In the genomic region with DNA sequence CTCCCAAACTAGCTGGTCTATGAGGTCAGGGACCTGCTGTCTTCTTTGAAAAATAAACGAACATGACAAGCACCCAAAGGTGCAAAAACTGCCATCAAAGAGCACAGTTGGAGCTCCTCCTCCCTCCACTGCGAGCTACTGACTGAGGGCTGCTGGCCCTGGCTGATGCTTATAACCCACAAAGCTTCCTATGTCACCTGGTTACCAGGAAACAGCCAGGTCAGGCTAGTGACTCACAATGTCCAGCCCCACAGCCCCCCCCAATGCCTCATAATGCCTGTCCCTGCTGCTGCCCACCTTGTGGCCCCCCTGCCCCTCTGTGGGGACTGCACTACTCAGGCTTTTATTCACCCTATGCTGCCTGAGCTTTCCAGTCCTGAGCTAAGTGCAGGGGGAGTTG, we compare ENCODE assay signal across 18 cellular contexts. TPM values are rescaled to one million over a fixed set of nuclear protein-coding genes. Genes with fewer than 3 reads are reported as not detected.
DNase-seq lines count a peak whose midpoint lies in the region; ATAC-seq and TF ChIP-seq lines count a peak whose summit lies in the region.
"Had no signal": no experiment of that assay in that cellular context is flagged by ENCODE, and none has a peak within 500 bp of the region (broad histone marks: within the 10 kb centered on the region; RNA-seq: fewer than 3 reads in every experiment).

A gene with protein sequence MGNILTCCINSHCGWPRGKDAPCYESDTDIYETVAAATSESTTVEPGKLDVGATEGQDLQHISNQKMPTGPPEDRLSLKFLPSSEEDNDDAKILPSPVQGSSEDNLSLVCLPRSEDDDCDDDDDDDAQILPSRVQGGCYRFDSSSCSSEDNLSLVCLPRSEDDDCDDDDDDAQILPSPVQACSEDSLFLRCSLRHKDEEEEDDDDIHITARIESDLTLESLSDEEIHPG (minus strand): TSS at position 144 of the 400 bp plus-strand sequence. CDS start 298 bp downstream, outside the sequence.

- no peaks in the 10 kb centered on the region for H3K4me1 Mint-ChIP-seq in activated CD4-positive, alpha-beta memory T cell treated with anti-CD3 and anti-CD28 coated beads for 36 hours (ENCODE audit: low read depth)
- peaks cover 7% of the 10 kb centered on the region for H3K4me1 Mint-ChIP-seq in activated CD4-positive, alpha-beta memory T cell treated with anti-CD3 and anti-CD28 coated beads, Interleukin-2, amount 10 ng/mL, durations not matched to agents 7 days and 5 days
- H3K4me1 Mint-ChIP-seq in CD8-positive, alpha-beta T cell (ENCODE audit: low read depth): peaks cover 4% of the 10 kb centered on the region

- no peak within 1 kb of the TSS for H3K4me2 ChIP-seq in PC-3 (ENCODE audit: low read length)
- H3K4me2 ChIP-seq: BLaER1 had no signal

- H3K9me2 ChIP-seq in PC-3 (replicated peaks; ENCODE audit: low read length): no peaks in the 10 kb centered on the region

- H3K4me3 Mint-ChIP-seq in activated CD4-positive, alpha-beta memory T cell treated with anti-CD3 and anti-CD28 coated beads for 36 hours: no peak within 1 kb of the TSS
- H3K4me3 Mint-ChIP-seq in activated CD4-positive, alpha-beta memory T cell treated with anti-CD3 and anti-CD28 coated beads, Interleukin-2, amount 10 ng/mL, durations not matched to agents 7 days and 5 days: no peak within 1 kb of the TSS
- no peak within 1 kb of the TSS for H3K4me3 Mint-ChIP-seq in CD8-positive, alpha-beta T cell

- H3K27me3 ChIP-seq in CD8-positive, alpha-beta T cell (ENCODE audit: insufficient read depth, low read length): no peaks in the 10 kb centered on the region
- no peaks in the 10 kb centered on the region for H3K27me3 ChIP-seq in PC-3 (ENCODE audit: low read length)
- H3K27me3 ChIP-seq: BLaER1 had no signal

- intact Hi-C loops in activated CD4-positive, alpha-beta memory T cell treated with anti-CD3 and anti-CD28 coated beads for 36 hours (cut with micrococcal nuclease): no loop called here
- intact Hi-C loops in CD8-positive, alpha-beta T cell (cut with DNase I, micrococcal nuclease): no loop called here
- intact Hi-C loops in PC-3 (cut with micrococcal nuclease): no loop called here

- CTCF ChIA-PET in activated CD4-positive, alpha-beta memory T cell treated with anti-CD3 and anti-CD28 coated beads for 36 hours (lab: Charles Lee): interaction anchor here (0.6 to 0.9 kb wide), 2 partner anchors 218 kb away, joined by 3 read pairs; no protein-coding TSS in a partner anchor
- CTCF ChIA-PET in activated CD4-positive, alpha-beta memory T cell treated with anti-CD3 and anti-CD28 coated beads, Interleukin-2, amount 10 ng/mL, durations not matched to agents 7 days and 5 days (lab: Charles Lee): interaction anchor here (1.0 kb wide), 1 partner anchor 113 kb away, joined by 3 read pairs; no protein-coding TSS in a partner anchor
- CTCF ChIA-PET in CD8-positive, alpha-beta T cell (lab: Charles Lee): interaction anchor here (1.7 kb wide), 1 partner anchor 217 kb away, joined by 6 read pairs; no protein-coding TSS in a partner anchor
- CTCF ChIA-PET in PC-3 (lab: Charles Lee): no interaction called here

- no TSS peak for BruUV-seq in PC-3 (replicated peaks; lab: Mats Ljungman, UMichigan)

- H3K27ac ChIP-seq in CD8-positive, alpha-beta T cell (ENCODE audit: low read depth, low read length): no peak within 1 kb of the TSS
- no peak within 1 kb of the TSS for H3K27ac ChIP-seq in PC-3 (ENCODE audit: low read length)
- H3K27ac ChIP-seq: BLaER1 had no signal

- no peaks in the 10 kb centered on the region for H3K9me3 ChIP-seq in CD8-positive, alpha-beta T cell (ENCODE audit: low read length)
- H3K9me3 ChIP-seq in PC-3 (ENCODE audit: low read length): no peaks in the 10 kb centered on the region
- H3K9me3 ChIP-seq: BLaER1 had no signal

- H3K27ac Mint-ChIP-seq in activated CD4-positive, alpha-beta memory T cell treated with anti-CD3 and anti-CD28 coated beads for 36 hours: no peak within 1 kb of the TSS
- no peak within 1 kb of the TSS for H3K27ac Mint-ChIP-seq in activated CD4-positive, alpha-beta memory T cell treated with anti-CD3 and anti-CD28 coated beads, Interleukin-2, amount 10 ng/mL, durations not matched to agents 7 days and 5 days
- peak within 1 kb of the TSS; percentile 45 for H3K27ac Mint-ChIP-seq in CD8-positive, alpha-beta T cell

- H2AFZ ChIP-seq in PC-3 (ENCODE audit: low read length): no peak within 1 kb of the TSS

- POLR2A ChIA-PET in activated CD4-positive, alpha-beta memory T cell treated with anti-CD3 and anti-CD28 coated beads for 36 hours (lab: Charles Lee): no interaction called here
- POLR2A ChIA-PET in activated CD4-positive, alpha-beta memory T cell treated with anti-CD3 and anti-CD28 coated beads, Interleukin-2, amount 10 ng/mL, durations not matched to agents 7 days and 5 days (lab: Charles Lee): interaction anchor here (0.9 kb wide), 1 partner anchor 84 kb away, joined by 3 read pairs; no protein-coding TSS in a partner anchor
- POLR2A ChIA-PET in CD8-positive, alpha-beta T cell (lab: Charles Lee): no interaction called here
- POLR2A ChIA-PET in PC-3 (lab: Charles Lee; ENCODE audit: unreplicated experiment): no interaction called here

- peak; percentile 13 for DNase-seq in activated CD4-positive, alpha-beta memory T cell treated with anti-CD3 and anti-CD28 coated beads for 36 hours
- DNase-seq in activated CD4-positive, alpha-beta memory T cell treated with anti-CD3 and anti-CD28 coated beads, Interleukin-2, amount 10 ng/mL, durations not matched to agents 7 days and 5 days: no peak
- peak in 1 of 7 experiments; percentile 35 for DNase-seq in CD8-positive, alpha-beta T cell
- peak; percentile 32 for DNase-seq in PC-3
- peak; percentile 42 for DNase-seq in kidney tubule cell (ENCODE audit: low spot score)
- DNase-seq in NAMALWA (ENCODE audit: low spot score): no peak
- DNase-seq in foreskin melanocyte: no peak
- DNase-seq: DMS 273 treated with DMSO at 0.1 percent for 48 hours, GOT3, NCI-H1436 treated with DMSO at 0.1 percent for 48 hours, NCI-H2081, NCI-H774 had no signal

- no peaks in the 10 kb centered on the region for H4K20me1 ChIP-seq in PC-3 (ENCODE audit: low read length)
- H4K20me1 ChIP-seq: BLaER1 had no signal

- no peak within 1 kb of the TSS for H3K4me3 ChIP-seq in CD8-positive, alpha-beta T cell (ENCODE audit: low read depth, low read length)
- no peak within 1 kb of the TSS for H3K4me3 ChIP-seq in PC-3 (ENCODE audit: low read length)
- H3K4me3 ChIP-seq: BLaER1, K562 had no signal

- H3K4me1 ChIP-seq in CD8-positive, alpha-beta T cell (ENCODE audit: insufficient read depth, low read length): no peaks in the 10 kb centered on the region
- no peaks in the 10 kb centered on the region; the same call in 1 of the 2 replicates for H3K4me1 ChIP-seq in PC-3 (ENCODE audit: insufficient read depth, low read length)

- no peaks in the 10 kb centered on the region for H3K79me2 ChIP-seq in PC-3 (ENCODE audit: low read length)

- H3F3A ChIP-seq in PC-3 (ENCODE audit: low read length, unreplicated experiment): no peaks in the 10 kb centered on the region

- H3K9me3 Mint-ChIP-seq in activated CD4-positive, alpha-beta memory T cell treated with anti-CD3 and anti-CD28 coated beads for 36 hours: no peaks in the 10 kb centered on the region
- no peaks in the 10 kb centered on the region for H3K9me3 Mint-ChIP-seq in activated CD4-positive, alpha-beta memory T cell treated with anti-CD3 and anti-CD28 coated beads, Interleukin-2, amount 10 ng/mL, durations not matched to agents 7 days and 5 days
- H3K9me3 Mint-ChIP-seq in CD8-positive, alpha-beta T cell: no peaks in the 10 kb centered on the region

- H3K36me3 ChIP-seq in CD8-positive, alpha-beta T cell (ENCODE audit: insufficient read depth, low read length): no peaks in the 10 kb centered on the region
- H3K36me3 ChIP-seq in PC-3 (ENCODE audit: low read depth, low read length): no peaks in the 10 kb centered on the region

- H3K36me3 Mint-ChIP-seq in activated CD4-positive, alpha-beta memory T cell treated with anti-CD3 and anti-CD28 coated beads for 36 hours: no peaks in the 10 kb centered on the region
- H3K36me3 Mint-ChIP-seq in activated CD4-positive, alpha-beta memory T cell treated with anti-CD3 and anti-CD28 coated beads, Interleukin-2, amount 10 ng/mL, durations not matched to agents 7 days and 5 days (ENCODE audit: low read depth): no peaks in the 10 kb centered on the region
- peaks cover 4% of the 10 kb centered on the region for H3K36me3 Mint-ChIP-seq in CD8-positive, alpha-beta T cell

- H3K27me3 Mint-ChIP-seq in activated CD4-positive, alpha-beta memory T cell treated with anti-CD3 and anti-CD28 coated beads for 36 hours: no peaks in the 10 kb centered on the region
- no peaks in the 10 kb centered on the region for H3K27me3 Mint-ChIP-seq in activated CD4-positive, alpha-beta memory T cell treated with anti-CD3 and anti-CD28 coated beads, Interleukin-2, amount 10 ng/mL, durations not matched to agents 7 days and 5 days
- no peaks in the 10 kb centered on the region for H3K27me3 Mint-ChIP-seq in CD8-positive, alpha-beta T cell (ENCODE audit: low read depth)

- no peak for TF ChIP-seq CTCF in CD8-positive, alpha-beta T cell (IDR thresholded peaks at IDR 0.05)
- no peak for TF ChIP-seq CTCF in PC-3 (conservative IDR thresholded peaks at IDR 0.05; ENCODE audit: low read depth, low read length)

- ATAC-seq in CD8-positive, alpha-beta T cell: peak; percentile 57
- ATAC-seq in PC-3: peak; percentile 33
- ATAC-seq in GM21447 (IDR thresholded peaks at IDR 0.05; ENCODE audit: unreplicated experiment): no peak
- ATAC-seq: K562, Panc1 had no signal

- no peak within 1 kb of the TSS for H3K9ac ChIP-seq in PC-3 (ENCODE audit: low read length)
- H3K9ac ChIP-seq: BLaER1 had no signal

RNA-seq across cellular contexts. Expression of the gene that starts here (rescaled TPM):
- under 1 TPM; 0.36 to 0.62 TPM for total RNA-seq in activated CD4-positive, alpha-beta memory T cell treated with anti-CD3 and anti-CD28 coated beads for 36 hours
- under 1 TPM; 0.38 to 0.48 TPM for total RNA-seq in activated CD4-positive, alpha-beta memory T cell treated with anti-CD3 and anti-CD28 coated beads, Interleukin-2, amount 10 ng/mL, durations not matched to agents 7 days and 5 days
- under 1 TPM; 0.56 to 0.87 TPM for total RNA-seq in CD8-positive, alpha-beta T cell
- total RNA-seq in PC-3 (2014; rRNA removed): 0.15 TPM in 1 of 2 replicates, not detected in the other
- total RNA-seq: Daoy, NCI-H460 had no signal

Comparison
In these comparisons a context has a peak if more than half of its experiments do, and no peak if none do; other contexts are left out.
1. Peak in DNase-seq in activated CD4-positive, alpha-beta memory T cell treated with anti-CD3 and anti-CD28 coated beads for 36 hours; RNA of the gene not detected or under 1 TPM.
2. Peak in ATAC-seq in CD8-positive, alpha-beta T cell; RNA of the gene not detected or under 1 TPM.
3. Peak in DNase-seq and ATAC-seq in PC-3; RNA of the gene not detected or under 1 TPM.